Comparison of ENCODE assay signal across 24 cellular contexts in the genomic region with DNA sequence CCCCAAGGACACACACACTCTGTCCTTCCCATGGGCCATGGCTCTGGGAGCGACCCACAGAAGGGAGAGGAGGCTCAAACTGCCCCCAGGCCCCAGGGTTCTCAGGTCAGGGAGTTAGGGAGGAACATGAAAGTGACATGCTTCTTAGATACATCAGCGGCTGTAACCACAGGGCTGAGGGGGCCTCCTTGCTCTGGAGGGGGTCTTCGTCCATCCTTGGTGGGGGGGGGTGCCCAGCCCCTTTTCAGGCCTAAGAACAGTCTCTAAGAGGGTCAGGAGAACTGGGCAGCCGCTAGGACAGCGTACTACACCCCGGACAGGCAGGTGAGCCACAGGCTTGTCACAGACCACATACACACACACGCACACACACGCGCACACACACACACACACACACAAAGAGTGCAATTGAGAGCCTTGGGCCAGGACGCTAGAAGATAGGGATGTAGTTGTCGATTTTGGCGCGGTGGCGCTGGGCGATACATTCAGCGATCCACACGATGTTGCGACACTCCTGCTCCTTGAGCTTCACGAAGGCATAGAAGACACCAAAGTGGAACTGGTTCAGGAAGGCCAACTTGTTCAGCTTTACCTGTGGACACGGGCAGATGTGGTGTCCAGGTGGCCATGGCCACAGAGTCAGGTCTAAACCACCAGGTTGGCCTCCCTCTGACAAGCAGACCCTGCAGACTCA. TPM values are rescaled to one million over a fixed set of nuclear protein-coding genes. Genes with fewer than 3 reads are reported as not detected.
DNase-seq lines count a peak whose midpoint lies in the region; ATAC-seq, FAIRE-seq and TF ChIP-seq lines count a peak whose summit lies in the region.
"Had no signal": no experiment of that assay in that cellular context is flagged by ENCODE, and none has a peak within 500 bp of the region (broad histone marks: within the 10 kb centered on the region; RNA-seq: fewer than 3 reads in every experiment).

No MANE protein-coding gene starts in this region.

- intact Hi-C loops in K562 (cut with micrococcal nuclease) = no loop called here
- intact Hi-C loops in activated CD4-positive, alpha-beta memory T cell treated with anti-CD3 and anti-CD28 coated beads for 36 hours (cut with micrococcal nuclease) = no loop called here

- H3K27ac Mint-ChIP-seq in IgD-negative memory B cell (peak overlapping the region; percentile 67 to 83 (median 67)), neural crest cell (ENCODE audit: unreplicated experiment) (peak overlapping the region; percentile 24)
- no peak overlapping the region for H3K27ac Mint-ChIP-seq in activated CD4-positive, alpha-beta memory T cell treated with anti-CD3 and anti-CD28 coated beads for 36 hours
- H3K27ac Mint-ChIP-seq: activated naive CD4-positive, alpha-beta T cell treated with anti-CD3 and anti-CD28 coated beads, Interleukin-2, amount 50 U/mL, for 24 hours; CD8-positive, alpha-beta T cell; WTC11 had no signal

- H3K27me3 ChIP-seq in K562 (ENCODE audit: control insufficient read depth in 2 of 2, insufficient read depth in 2 of 2, low read length in 2 of 2) = no peaks in the 10 kb centered on the region

- H3K4me3 Mint-ChIP-seq in IgD-negative memory B cell = no peak overlapping the region
- H3K4me3 Mint-ChIP-seq in neural crest cell = no peak overlapping the region
- H3K4me3 Mint-ChIP-seq in activated CD4-positive, alpha-beta memory T cell treated with anti-CD3 and anti-CD28 coated beads for 36 hours = no peak overlapping the region
- H3K4me3 Mint-ChIP-seq: activated naive CD4-positive, alpha-beta T cell treated with anti-CD3 and anti-CD28 coated beads, Interleukin-2, amount 50 U/mL, for 24 hours; CD8-positive, alpha-beta T cell; WTC11 had no signal

- peaks cover 39% of the 10 kb centered on the region; the same call in 2 of the 3 replicates for H3K36me3 ChIP-seq in K562 (ENCODE audit: control insufficient read depth, insufficient read depth, low read length)

- 91% methylated on average over 17 of the region's 20 CpGs for WGBS in K562 (ENCODE audit: insufficient coverage, low coverage, missing lambda C conversion rate)

- no peak for DNase-seq in K562 (ENCODE audit: extremely low read depth in 1 of 4, low spot score in 3 of 4)
- DNase-seq in neural crest cell (ENCODE audit: low read depth, low spot score) = no peak
- no peak for DNase-seq in activated CD4-positive, alpha-beta memory T cell treated with anti-CD3 and anti-CD28 coated beads for 36 hours
- DNase-seq in amygdala (lab: John Stamatoyannopoulos, UW) = no peak
- no peak for DNase-seq in GM10248 (ENCODE audit: extremely low spot score)
- DNase-seq: activated CD4-positive, alpha-beta T cell treated with anti-CD3 and anti-CD28 coated beads, Interleukin-2, amount 50 U/mL, for 48 hours; activated T-cell treated with anti-CD3 and anti-CD28 coated beads, Interleukin-2, amount 50 U/mL, for 48 hours; CD8-positive, alpha-beta T cell; effector memory CD4-positive, alpha-beta T cell; glutamatergic neuron; NCI-H1694 treated with DMSO at 0.1 percent for 48 hours; NCI-H2227 treated with DMSO at 0.1 percent for 48 hours; NCI-H774; retina had no signal

- TF ChIP-seq EP300 in K562 (IDR thresholded peaks at IDR 0.05; ENCODE audit: low read length) = no peak

- TSS peak; percentile 85 for BruUV-seq in K562 (replicated peaks; lab: Mats Ljungman, UMichigan)

- TF ChIP-seq CTCF in K562 (IDR thresholded peaks at IDR 0.05 in 2 of 3, conservative IDR thresholded peaks at IDR 0.05 in 1 of 3; ENCODE audit: insufficient read depth in 2 of 3, low read depth in 1 of 3, low read length in 3 of 3) = no peak
- TF ChIP-seq CTCF in neural crest cell (conservative IDR thresholded peaks at IDR 0.05) = no peak
- TF ChIP-seq CTCF in GM10248 (IDR thresholded peaks at IDR 0.05; ENCODE audit: control extremely low read depth, extremely low read depth, low read depth, missing control alignments) = no peak

- H3K4me3 ChIP-seq in K562 = no peak overlapping the region
- H3K4me3 ChIP-seq: SK-N-MC had no signal

- peaks cover 0 to 21% of the 10 kb centered on the region in 2 experiments; a peak in 1 of 5 replicates for H3K4me1 ChIP-seq in K562 (replicated peaks in 1 of 2; ENCODE audit: control insufficient read depth in 2 of 2, insufficient read depth in 2 of 2, low read length in 2 of 2)

- FAIRE-seq in K562 (lab: Jason Lieb, UNC) = no peak
- FAIRE-seq: astrocyte, RCC 7860 had no signal

- TF ChIP-seq POLR2A in K562 (conservative IDR thresholded peaks at IDR 0.05) = no peak

- H3K4me1 Mint-ChIP-seq in IgD-negative memory B cell = peaks cover 0 to 17% (median 11%) of the 10 kb centered on the region in 3 donors
- peaks cover 2% of the 10 kb centered on the region for H3K4me1 Mint-ChIP-seq in neural crest cell
- H3K4me1 Mint-ChIP-seq in activated CD4-positive, alpha-beta memory T cell treated with anti-CD3 and anti-CD28 coated beads for 36 hours (ENCODE audit: low read depth) = peaks cover 3% of the 10 kb centered on the region
- H3K4me1 Mint-ChIP-seq: activated naive CD4-positive, alpha-beta T cell treated with anti-CD3 and anti-CD28 coated beads, Interleukin-2, amount 50 U/mL, for 24 hours had no signal

- H2AFZ ChIP-seq in K562 (ENCODE audit: low read depth, low read length) = no peak overlapping the region

- no peak overlapping the region for H3K9ac ChIP-seq in K562 (ENCODE audit: insufficient read depth in 1 of 2, low read depth in 2 of 2, low read length in 2 of 2)

- 0 out of 2 replicates have a peak, but pooled peaks cover 3% of the 10 kb centered on the region for H4K20me1 ChIP-seq in K562 (replicated peaks; ENCODE audit: control insufficient read depth, insufficient read depth, low read length)

- no peak overlapping the region for H3K27ac ChIP-seq in K562 (ENCODE audit: extremely low read depth, low read depth, low read length)
- H3K27ac ChIP-seq: SK-N-MC had no signal

- in situ Hi-C loops in K562 (cut with MboI) = no loop called here

- H3K9me3 Mint-ChIP-seq in IgD-negative memory B cell = no peaks in the 10 kb centered on the region
- H3K9me3 Mint-ChIP-seq in neural crest cell = no peaks in the 10 kb centered on the region
- H3K9me3 Mint-ChIP-seq in activated CD4-positive, alpha-beta memory T cell treated with anti-CD3 and anti-CD28 coated beads for 36 hours = no peaks in the 10 kb centered on the region
- H3K9me3 Mint-ChIP-seq: activated naive CD4-positive, alpha-beta T cell treated with anti-CD3 and anti-CD28 coated beads, Interleukin-2, amount 50 U/mL, for 24 hours; CD8-positive, alpha-beta T cell; WTC11 had no signal

- CTCF ChIA-PET in K562 (lab: Yijun Ruan, JAX; ENCODE audit: low intra/inter-chr PET ratio) = no interaction called here
- CTCF ChIA-PET in activated CD4-positive, alpha-beta memory T cell treated with anti-CD3 and anti-CD28 coated beads for 36 hours (lab: Charles Lee) = interaction anchor here (1.4 to 1.6 kb wide), 2 partner anchors 8 to 10 kb away, joined by 5 read pairs; a partner anchor contains a TSS
- CTCF ChIA-PET in GM10248 (lab: Yijun Ruan, JAX) = interaction anchor here (1.2 to 2.6 kb wide), 4 partner anchors 9 to 32 kb away, joined by 3 to 13 read pairs (median 6); no protein-coding TSS in a partner anchor

- H3K36me3 Mint-ChIP-seq in IgD-negative memory B cell = peaks cover 3% of the 10 kb centered on the region
- no peaks in the 10 kb centered on the region for H3K36me3 Mint-ChIP-seq in neural crest cell (ENCODE audit: low read depth)
- peaks cover 6% of the 10 kb centered on the region for H3K36me3 Mint-ChIP-seq in activated CD4-positive, alpha-beta memory T cell treated with anti-CD3 and anti-CD28 coated beads for 36 hours
- H3K36me3 Mint-ChIP-seq: activated naive CD4-positive, alpha-beta T cell treated with anti-CD3 and anti-CD28 coated beads, Interleukin-2, amount 50 U/mL, for 24 hours had no signal

- H3K4me2 ChIP-seq in K562 (ENCODE audit: insufficient read depth, low read length) = no peak overlapping the region

- peaks cover 2% of the 10 kb centered on the region for H3K9me1 ChIP-seq in K562 (ENCODE audit: control insufficient read depth, insufficient read depth, low read length)

- TF ChIP-seq RAD21 in K562 (CRISPR knock-in tag; conservative IDR thresholded peaks at IDR 0.05 in 1 of 2, IDR thresholded peaks at IDR 0.05 in 1 of 2) = no peak

- POLR2A ChIA-PET in K562 (lab: Yijun Ruan, JAX) = no interaction called here
- POLR2A ChIA-PET in activated CD4-positive, alpha-beta memory T cell treated with anti-CD3 and anti-CD28 coated beads for 36 hours (lab: Charles Lee) = no interaction called here
- POLR2A ChIA-PET in GM10248 (lab: Yijun Ruan, JAX) = no interaction called here

- H3K27me3 Mint-ChIP-seq in IgD-negative memory B cell (no peaks in the 10 kb centered on the region), neural crest cell (ENCODE audit: low read depth) (peaks cover 6% of the 10 kb centered on the region)
- no peaks in the 10 kb centered on the region for H3K27me3 Mint-ChIP-seq in activated CD4-positive, alpha-beta memory T cell treated with anti-CD3 and anti-CD28 coated beads for 36 hours
- H3K27me3 Mint-ChIP-seq: activated naive CD4-positive, alpha-beta T cell treated with anti-CD3 and anti-CD28 coated beads, Interleukin-2, amount 50 U/mL, for 24 hours had no signal

- no peaks in the 10 kb centered on the region for H3K9me3 ChIP-seq in K562 (replicated peaks; ENCODE audit: control insufficient read depth, insufficient read depth, low read depth, low read length)

- no peaks in the 10 kb centered on the region for H3K79me2 ChIP-seq in K562 (ENCODE audit: control insufficient read depth, insufficient read depth, low read length)

- ATAC-seq in K562 = no peak
- ATAC-seq: CD8-positive, alpha-beta T cell; WTC11 had no signal

RNA-seq across cellular contexts. Expression of a gene that starts 7.3 kb away (rescaled TPM):
- polyA plus RNA-seq in IgD-negative memory B cell = not detected
- 3.4 and 5.6 TPM in 2 replicates for total RNA-seq in K562 (2011; cell fraction: chromatin; rRNA removed; ENCODE audit: low replicate concordance)
- 3.0 and 4.7 TPM in 2 replicates for total RNA-seq in K562 (2011; cell fraction: nucleolus; rRNA removed)
- total RNA-seq in K562 (2011; cell fraction: nucleoplasm; rRNA removed) = 2.4 and 6.9 TPM in 2 replicates
- 0.95 and 2.9 TPM in 2 replicates for total RNA-seq in K562 (2014; rRNA removed)
- 0.22 and 0.55 TPM in 2 replicates for total RNA-seq in K562 (2014; rRNA removed; fragmentation: Illumina TruSeq; extraction: Trizol)
- total RNA-seq in K562 (2015; rRNA removed; fragmentation: Illumina TruSeq; extraction: Trizol) = 0.60 and 0.65 TPM in 2 replicates
- total RNA-seq in K562 (2021) = 1.9 and 2.0 TPM in 2 replicates
- 0.79 and 2.2 TPM in 2 replicates for polyA plus RNA-seq in K562 (2011; rRNA removed)
- 1.8 and 2.4 TPM in 2 replicates for polyA plus RNA-seq in K562 (2011; cell fraction: cytosol; rRNA removed)
- 3.4 and 4.8 TPM in 2 replicates for polyA plus RNA-seq in K562 (2011; cell fraction: nucleus; rRNA removed)
- 0.86 and 2.0 TPM in 2 replicates for polyA plus RNA-seq in K562 (2012)
- 1.4 and 2.7 TPM in 2 replicates for polyA plus RNA-seq in K562 (2014; fragmentation: Illumina TruSeq; extraction: Trizol)
- polyA plus RNA-seq in K562 (2014; fragmentation: Nextera tagmentation; extraction: Ambion mirVana) = under 1 TPM; 0.08 to 0.18 TPM
- 1.4 and 2.2 TPM in 2 replicates for polyA plus RNA-seq in K562 (2014; rRNA removed)
- polyA minus RNA-seq in K562 (2011; rRNA and poly(A)+ RNA removed) = 0.72 and 1.1 TPM in 2 replicates
- 1.9 and 2.9 TPM in 2 replicates for polyA minus RNA-seq in K562 (2011; cell fraction: cytosol; rRNA and poly(A)+ RNA removed)
- 0.67 and 0.81 TPM in 2 replicates for polyA minus RNA-seq in K562 (2011; cell fraction: nucleus; rRNA and poly(A)+ RNA removed)
- 3.8 and 4.7 TPM in 2 replicates for total RNA-seq in neural crest cell
- 1 to 10 TPM in 1 of 2 experiments, under 1 TPM in 1; 0.71 to 1.3 TPM for total RNA-seq in activated CD4-positive, alpha-beta memory T cell treated with anti-CD3 and anti-CD28 coated beads for 36 hours
- total RNA-seq: astrocyte; CD8-positive, alpha-beta T cell; mononuclear cell; temporal lobe had no signal

RNA-seq across cellular contexts. Expression of a gene that starts 22.0 kb away (rescaled TPM):
- polyA plus RNA-seq in IgD-negative memory B cell = 0.33 TPM
- not detected in 2 replicates for total RNA-seq in K562 (2011; cell fraction: chromatin; rRNA removed; ENCODE audit: low replicate concordance)
- 0.50 TPM in 1 of 2 replicates, not detected in the other for total RNA-seq in K562 (2011; cell fraction: nucleolus; rRNA removed)
- total RNA-seq in K562 (2011; cell fraction: nucleoplasm; rRNA removed) = not detected in 2 replicates
- 0.24 and 0.77 TPM in 2 replicates for total RNA-seq in K562 (2014; rRNA removed)
- total RNA-seq in K562 (2014; rRNA removed; fragmentation: Illumina TruSeq; extraction: Trizol) = not detected in 2 replicates
- 0.36 TPM in 1 of 2 replicates, not detected in the other for total RNA-seq in K562 (2015; rRNA removed; fragmentation: Illumina TruSeq; extraction: Trizol)
- 0.16 TPM in 1 of 2 replicates, not detected in the other for total RNA-seq in K562 (2021)
- 0.06 and 0.07 TPM in 2 replicates for polyA plus RNA-seq in K562 (2011; rRNA removed)
- 0.13 and 0.95 TPM in 2 replicates for polyA plus RNA-seq in K562 (2011; cell fraction: cytosol; rRNA removed)
- polyA plus RNA-seq in K562 (2011; cell fraction: nucleus; rRNA removed) = 0.28 and 0.43 TPM in 2 replicates
- polyA plus RNA-seq in K562 (2012) = 0.17 TPM in 1 of 2 replicates, not detected in the other
- polyA plus RNA-seq in K562 (2014; fragmentation: Illumina TruSeq; extraction: Trizol) = not detected in 2 replicates
- polyA plus RNA-seq in K562 (2014; fragmentation: Nextera tagmentation; extraction: Ambion mirVana) = not detected
- polyA plus RNA-seq in K562 (2014; rRNA removed) = 0.25 TPM in 1 of 2 replicates, not detected in the other
- polyA minus RNA-seq in K562 (2011; rRNA and poly(A)+ RNA removed) = not detected in 2 replicates
- not detected in 2 replicates for polyA minus RNA-seq in K562 (2011; cell fraction: cytosol; rRNA and poly(A)+ RNA removed)
- polyA minus RNA-seq in K562 (2011; cell fraction: nucleus; rRNA and poly(A)+ RNA removed) = 0.54 TPM in 1 of 2 replicates, not detected in the other
- 9.5 and 10.2 TPM in 2 replicates for total RNA-seq in neural crest cell
- total RNA-seq in activated CD4-positive, alpha-beta memory T cell treated with anti-CD3 and anti-CD28 coated beads for 36 hours = under 1 TPM; 0.57 to 0.68 TPM
- total RNA-seq: CD8-positive, alpha-beta T cell had no signal

RNA-seq across cellular contexts. Expression of a gene that starts 42.7 kb away (rescaled TPM):
- 160 TPM for polyA plus RNA-seq in IgD-negative memory B cell
- total RNA-seq in K562 (2011; cell fraction: chromatin; rRNA removed; ENCODE audit: low replicate concordance) = 30.0 and 74.0 TPM in 2 replicates
- 56.4 and 56.6 TPM in 2 replicates for total RNA-seq in K562 (2011; cell fraction: nucleolus; rRNA removed)
- total RNA-seq in K562 (2011; cell fraction: nucleoplasm; rRNA removed) = 38.9 and 42.7 TPM in 2 replicates
- total RNA-seq in K562 (2014; rRNA removed) = 45.6 and 54.5 TPM in 2 replicates
- total RNA-seq in K562 (2014; rRNA removed; fragmentation: Illumina TruSeq; extraction: Trizol) = 22.0 and 30.6 TPM in 2 replicates
- total RNA-seq in K562 (2015; rRNA removed; fragmentation: Illumina TruSeq; extraction: Trizol) = 51.8 and 53.5 TPM in 2 replicates
- total RNA-seq in K562 (2021) = 61.3 and 61.5 TPM in 2 replicates
- polyA plus RNA-seq in K562 (2011; rRNA removed) = 48.2 and 51.5 TPM in 2 replicates
- 97.2 and 146 TPM in 2 replicates for polyA plus RNA-seq in K562 (2011; cell fraction: cytosol; rRNA removed)
- 52.3 and 67.8 TPM in 2 replicates for polyA plus RNA-seq in K562 (2011; cell fraction: nucleus; rRNA removed)
- 84.3 and 116 TPM in 2 replicates for polyA plus RNA-seq in K562 (2012)
- polyA plus RNA-seq in K562 (2014; fragmentation: Illumina TruSeq; extraction: Trizol) = 64.9 and 69.7 TPM in 2 replicates
- 10 to 100 TPM; 23.2 to 40.7 TPM for polyA plus RNA-seq in K562 (2014; fragmentation: Nextera tagmentation; extraction: Ambion mirVana)
- 33.9 and 37.3 TPM in 2 replicates for polyA plus RNA-seq in K562 (2014; rRNA removed)
- 45.3 and 118 TPM in 2 replicates for polyA minus RNA-seq in K562 (2011; rRNA and poly(A)+ RNA removed)
- polyA minus RNA-seq in K562 (2011; cell fraction: cytosol; rRNA and poly(A)+ RNA removed) = 61.6 and 78.2 TPM in 2 replicates
- 17.6 and 17.7 TPM in 2 replicates for polyA minus RNA-seq in K562 (2011; cell fraction: nucleus; rRNA and poly(A)+ RNA removed)
- 54.7 and 55.4 TPM in 2 replicates for total RNA-seq in neural crest cell
- total RNA-seq in activated CD4-positive, alpha-beta memory T cell treated with anti-CD3 and anti-CD28 coated beads for 36 hours = 10 to 100 TPM; 25.0 to 26.3 TPM

RNA-seq across cellular contexts. Expression of a gene that starts 44.9 kb away (rescaled TPM):
- polyA plus RNA-seq in IgD-negative memory B cell (not detected), K562 (2011; rRNA removed) (0.32 and 0.58 TPM in 2 replicates), K562 (2014; fragmentation: Illumina TruSeq; extraction: Trizol) (0.36 and 0.66 TPM in 2 replicates), K562 (2014; fragmentation: Nextera tagmentation; extraction: Ambion mirVana) (under 1 TPM in 1 of 2 experiments, not detected in 1; 0.13 TPM), K562 (2014; rRNA removed) (0.50 and 0.92 TPM in 2 replicates)
- 0.44 TPM in 1 of 2 replicates, not detected in the other for total RNA-seq in K562 (2011; cell fraction: chromatin; rRNA removed; ENCODE audit: low replicate concordance)
- 0.17 TPM in 1 of 2 replicates, not detected in the other for total RNA-seq in K562 (2011; cell fraction: nucleolus; rRNA removed)
- 0.37 TPM in 1 of 2 replicates, not detected in the other for total RNA-seq in K562 (2011; cell fraction: nucleoplasm; rRNA removed)
- total RNA-seq in K562 (2014; rRNA removed) (0.16 and 0.50 TPM in 2 replicates), K562 (2014; rRNA removed; fragmentation: Illumina TruSeq; extraction: Trizol) (0.25 TPM in 1 of 2 replicates, not detected in the other), K562 (2015; rRNA removed; fragmentation: Illumina TruSeq; extraction: Trizol) (not detected in 2 replicates), K562 (2021) (0.38 and 0.44 TPM in 2 replicates), neural crest cell (3.4 and 4.7 TPM in 2 replicates)
- polyA plus RNA-seq in K562 (2011; cell fraction: cytosol; rRNA removed) = 0.44 and 0.60 TPM in 2 replicates
- polyA plus RNA-seq in K562 (2011; cell fraction: nucleus; rRNA removed) = 0.31 and 0.46 TPM in 2 replicates
- 0.37 and 0.38 TPM in 2 replicates for polyA plus RNA-seq in K562 (2012)
- polyA minus RNA-seq in K562 (2011; rRNA and poly(A)+ RNA removed) = 0.21 TPM in 1 of 2 replicates, not detected in the other
- not detected in 2 replicates for polyA minus RNA-seq in K562 (2011; cell fraction: cytosol; rRNA and poly(A)+ RNA removed)
- 0.13 and 0.33 TPM in 2 replicates for polyA minus RNA-seq in K562 (2011; cell fraction: nucleus; rRNA and poly(A)+ RNA removed)
- total RNA-seq in activated CD4-positive, alpha-beta memory T cell treated with anti-CD3 and anti-CD28 coated beads for 36 hours = not detected
- total RNA-seq: CD8-positive, alpha-beta T cell had no signal

RNA-seq across cellular contexts. Expression of a gene that starts 45.1 kb away (rescaled TPM):
- not detected for polyA plus RNA-seq in IgD-negative memory B cell
- not detected in 2 replicates for total RNA-seq in K562 (2011; cell fraction: chromatin; rRNA removed; ENCODE audit: low replicate concordance)
- total RNA-seq in K562 (2011; cell fraction: nucleolus; rRNA removed) = not detected in 2 replicates
- not detected in 2 replicates for total RNA-seq in K562 (2011; cell fraction: nucleoplasm; rRNA removed)
- total RNA-seq in K562 (2014; rRNA removed) = not detected in 2 replicates
- total RNA-seq in K562 (2014; rRNA removed; fragmentation: Illumina TruSeq; extraction: Trizol) = not detected in 2 replicates
- not detected in 2 replicates for total RNA-seq in K562 (2015; rRNA removed; fragmentation: Illumina TruSeq; extraction: Trizol)
- total RNA-seq in K562 (2021) = not detected in 2 replicates
- not detected in 2 replicates for polyA plus RNA-seq in K562 (2011; rRNA removed)
- polyA plus RNA-seq in K562 (2011; cell fraction: cytosol; rRNA removed) = not detected in 2 replicates
- not detected in 2 replicates for polyA plus RNA-seq in K562 (2011; cell fraction: nucleus; rRNA removed)
- not detected in 2 replicates for polyA plus RNA-seq in K562 (2012)
- not detected in 2 replicates for polyA plus RNA-seq in K562 (2014; fragmentation: Illumina TruSeq; extraction: Trizol)
- polyA plus RNA-seq in K562 (2014; fragmentation: Nextera tagmentation; extraction: Ambion mirVana) = not detected
- polyA plus RNA-seq in K562 (2014; rRNA removed) = not detected in 2 replicates
- polyA minus RNA-seq in K562 (2011; rRNA and poly(A)+ RNA removed) = not detected in 2 replicates
- not detected in 2 replicates for polyA minus RNA-seq in K562 (2011; cell fraction: cytosol; rRNA and poly(A)+ RNA removed)
- polyA minus RNA-seq in K562 (2011; cell fraction: nucleus; rRNA and poly(A)+ RNA removed) = not detected in 2 replicates
- not detected in 2 replicates for total RNA-seq in neural crest cell
- not detected for total RNA-seq in activated CD4-positive, alpha-beta memory T cell treated with anti-CD3 and anti-CD28 coated beads for 36 hours
- total RNA-seq: astrocyte; CD8-positive, alpha-beta T cell; cerebellum; left lobe of liver; mononuclear cell; temporal lobe; WTC11 had no signal
